In genomic region chr14:23306113-23306411, GRCh38 we compare ENCODE assay signal across 9 cellular contexts. TPM values are rescaled to one million over a fixed set of nuclear protein-coding genes. Genes with fewer than 3 reads are reported as not detected.
DNase-seq lines count a peak whose midpoint lies in the region; ATAC-seq and TF ChIP-seq lines count a peak whose summit lies in the region.
"Had no signal": no experiment of that assay in that cellular context is flagged by ENCODE, and none has a peak within 500 bp of the region (broad histone marks: within the 10 kb centered on the region; RNA-seq: fewer than 3 reads in every experiment).

No MANE protein-coding gene starts in this region.

- no peaks in the 10 kb centered on the region for H3K9me3 Mint-ChIP-seq in activated naive CD4-positive, alpha-beta T cell treated with anti-CD3 and anti-CD28 coated beads, Interleukin-2, amount 10 ng/mL, durations not matched to agents 7 days and 5 days
- H3K9me3 Mint-ChIP-seq in MCF 10A (ENCODE audit: unreplicated experiment) (no peaks in the 10 kb centered on the region), memory B cell (no peaks in the 10 kb centered on the region), type B pancreatic cell (no peaks in the 10 kb centered on the region)

- H3K27ac Mint-ChIP-seq in activated naive CD4-positive, alpha-beta T cell treated with anti-CD3 and anti-CD28 coated beads, Interleukin-2, amount 10 ng/mL, durations not matched to agents 7 days and 5 days = no peak overlapping the region
- H3K27ac Mint-ChIP-seq in MCF 10A (ENCODE audit: low read depth, unreplicated experiment) = peak overlapping the region; percentile 88
- H3K27ac Mint-ChIP-seq in memory B cell = peak overlapping the region; percentile 47
- peak overlapping the region; percentile 82 for H3K27ac Mint-ChIP-seq in type B pancreatic cell

- CTCF ChIA-PET in activated naive CD4-positive, alpha-beta T cell treated with anti-CD3 and anti-CD28 coated beads, Interleukin-2, amount 10 ng/mL, durations not matched to agents 7 days and 5 days (lab: Charles Lee) = interaction anchor here (1.5 to 1.7 kb wide), 2 partner anchors 15 to 186 kb away, joined by 4 to 5 read pairs; partner anchors contain the start of gene PABPN1
- CTCF ChIA-PET in MCF 10A (lab: Yijun Ruan, JAX) = interaction anchor here (0.6 to 3.9 kb wide), 9 partner anchors 12 to 254 kb away, joined by 3 to 30 read pairs (median 4); partner anchors contain the start of gene PABPN1

- POLR2A ChIA-PET in MCF 10A (lab: Yijun Ruan, JAX) = interaction anchor here (0.6 to 14.7 kb wide), 15 partner anchors 10 to 1747 kb away, joined by 3 to 339 read pairs (median 4); partner anchors contain the start of genes ACIN1, C14orf119, DHRS4 and HOMEZ

- BruUV-seq in MCF 10A (replicated peaks; lab: Mats Ljungman, UMichigan) = no TSS peak

- TF ChIP-seq CTCF in MCF 10A (IDR thresholded peaks at IDR 0.05; ENCODE audit: unreplicated experiment) = no peak
- no peak for TF ChIP-seq CTCF in type B pancreatic cell (conservative IDR thresholded peaks at IDR 0.05)

- no peak for DNase-seq in activated naive CD4-positive, alpha-beta T cell treated with anti-CD3 and anti-CD28 coated beads, Interleukin-2, amount 10 ng/mL, durations not matched to agents 7 days and 5 days
- no peak for DNase-seq in activated naive CD4-positive, alpha-beta T cell (lab: John Stamatoyannopoulos, UW)
- DNase-seq in MCF 10A (ENCODE audit: unreplicated experiment) (no peak), memory B cell (ENCODE audit: low spot score in 2 of 2) (no peak), type B pancreatic cell (ENCODE audit: extremely low spot score, unreplicated experiment) (no peak), DMS114 treated with DMSO at 0.1 percent for 48 hours (lab: John Stamatoyannopoulos, UW; ENCODE audit: unreplicated experiment) (no peak), NOMO-1 treated with DMSO at 0.1 percent for 48 hours (lab: John Stamatoyannopoulos, UW; ENCODE audit: unreplicated experiment) (no peak)
- DNase-seq: activated CD4-positive, alpha-beta T cell treated with anti-CD3 and anti-CD28 coated beads, Interleukin-2, amount 50 U/mL, for 4 hours had no signal

- intact Hi-C loops in MCF 10A (cut with micrococcal nuclease) = loop anchor here (2.0 kb wide), 1 partner anchor 15 kb away; the partner anchor contains the start of gene PABPN1

- ATAC-seq in memory B cell (ENCODE audit: low read depth) = no peak
- ATAC-seq in GM19463 (IDR thresholded peaks at IDR 0.05; ENCODE audit: unreplicated experiment) = no peak

- H3K4me1 Mint-ChIP-seq in activated naive CD4-positive, alpha-beta T cell treated with anti-CD3 and anti-CD28 coated beads, Interleukin-2, amount 10 ng/mL, durations not matched to agents 7 days and 5 days = peaks cover 19% of the 10 kb centered on the region
- peaks cover 26% of the 10 kb centered on the region for H3K4me1 Mint-ChIP-seq in MCF 10A (ENCODE audit: insufficient read depth, unreplicated experiment)
- H3K4me1 Mint-ChIP-seq in memory B cell = peaks cover 30% of the 10 kb centered on the region
- H3K4me1 Mint-ChIP-seq in type B pancreatic cell (ENCODE audit: unreplicated experiment) = peaks cover 17% of the 10 kb centered on the region

- peak overlapping the region; percentile 26 for H3K4me3 Mint-ChIP-seq in activated naive CD4-positive, alpha-beta T cell treated with anti-CD3 and anti-CD28 coated beads, Interleukin-2, amount 10 ng/mL, durations not matched to agents 7 days and 5 days
- H3K4me3 Mint-ChIP-seq in MCF 10A (ENCODE audit: unreplicated experiment) = peak overlapping the region; percentile 98
- peak overlapping the region; percentile 83 for H3K4me3 Mint-ChIP-seq in memory B cell
- H3K4me3 Mint-ChIP-seq in type B pancreatic cell = peak overlapping the region; percentile 97

- H3K36me3 Mint-ChIP-seq in activated naive CD4-positive, alpha-beta T cell treated with anti-CD3 and anti-CD28 coated beads, Interleukin-2, amount 10 ng/mL, durations not matched to agents 7 days and 5 days = peaks cover 4% of the 10 kb centered on the region
- H3K36me3 Mint-ChIP-seq in MCF 10A (ENCODE audit: insufficient read depth, unreplicated experiment) (peaks cover 35% of the 10 kb centered on the region), memory B cell (no peaks in the 10 kb centered on the region), type B pancreatic cell (peaks cover 6% of the 10 kb centered on the region)

- H3K27me3 Mint-ChIP-seq in activated naive CD4-positive, alpha-beta T cell treated with anti-CD3 and anti-CD28 coated beads, Interleukin-2, amount 10 ng/mL, durations not matched to agents 7 days and 5 days = peaks cover 73% of the 10 kb centered on the region
- no peaks in the 10 kb centered on the region for H3K27me3 Mint-ChIP-seq in MCF 10A (ENCODE audit: insufficient read depth, unreplicated experiment)
- H3K27me3 Mint-ChIP-seq in memory B cell = no peaks in the 10 kb centered on the region
- H3K27me3 Mint-ChIP-seq in type B pancreatic cell = no peaks in the 10 kb centered on the region

RNA-seq across cellular contexts. Expression of gene BCL2L2, which starts 0.6 kb away (rescaled TPM):
- total RNA-seq in MCF 10A (2022) (41.2 and 42.5 TPM in 2 replicates), type B pancreatic cell (ENCODE audit: low replicate concordance) (21.0 and 22.5 TPM in 2 replicates)

RNA-seq across cellular contexts. Expression of gene PPP1R3E, which starts 3.4 kb away (rescaled TPM):
- 7.2 and 7.8 TPM in 2 replicates for total RNA-seq in MCF 10A (2022)
- 10.1 and 16.7 TPM in 2 replicates for total RNA-seq in type B pancreatic cell (ENCODE audit: low replicate concordance)

RNA-seq across cellular contexts. Expression of gene PABPN1, which starts 15.2 kb away (rescaled TPM):
- 153 and 167 TPM in 2 replicates for total RNA-seq in MCF 10A (2022)
- total RNA-seq in type B pancreatic cell (ENCODE audit: low replicate concordance) = 202 and 337 TPM in 2 replicates

RNA-seq across cellular contexts. Expression of gene HOMEZ, which starts 20.1 kb away (rescaled TPM):
- 6.6 and 9.3 TPM in 2 replicates for total RNA-seq in MCF 10A (2022)
- total RNA-seq in type B pancreatic cell (ENCODE audit: low replicate concordance) = 15.9 and 19.5 TPM in 2 replicates

RNA-seq across cellular contexts. Expression of gene SLC22A17, which starts 46.6 kb away (rescaled TPM):
- total RNA-seq in MCF 10A (2022) = not detected in 2 replicates
- 16.8 and 52.5 TPM in 2 replicates for total RNA-seq in type B pancreatic cell (ENCODE audit: low replicate concordance)

Comparison
In these comparisons a context has a peak if more than half of its experiments do, and no peak if none do; other contexts are left out.
1. H3K4me3 Mint-ChIP-seq: peak in every context shown above with its lines; median percentile 98 in MCF 10A; 97 in type B pancreatic cell; 83 in memory B cell; 26 in activated naive CD4-positive, alpha-beta T cell treated with anti-CD3 and anti-CD28 coated beads, Interleukin-2, amount 10 ng/mL, durations not matched to agents 7 days and 5 days.